In the genomic region with DNA sequence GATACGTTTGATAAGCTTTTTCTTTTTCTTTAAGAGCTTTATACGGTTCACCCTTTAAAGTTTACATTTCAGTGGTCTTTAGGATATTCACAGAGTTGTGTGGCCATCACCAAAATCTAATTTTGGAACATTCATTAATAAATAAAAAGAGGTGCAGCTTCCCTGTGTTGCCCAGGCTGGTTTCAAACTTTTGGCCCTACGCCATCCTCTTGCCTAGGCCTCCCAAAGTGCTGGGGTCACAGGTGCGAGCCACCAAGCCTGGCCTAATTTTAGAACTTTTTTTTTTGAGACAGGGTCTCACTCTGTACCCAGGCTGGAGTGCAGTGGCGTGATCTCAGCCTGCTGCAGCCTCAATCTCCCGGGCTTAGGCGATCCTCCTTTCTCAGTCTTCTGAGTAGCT, we compare ENCODE assay signal across 24 cellular contexts.
"Had no signal": no experiment of that assay in that cellular context is flagged by ENCODE, and none has a peak within 500 bp of the region (broad histone marks: within the 10 kb centered on the region; RNA-seq: fewer than 3 reads in every experiment).

No MANE protein-coding gene starts in this region.

- H3K9me3 Mint-ChIP-seq: activated CD4-positive, alpha-beta T cell treated with anti-CD3 and anti-CD28 coated beads, Interleukin-2, amount 10 ng/mL, durations not matched to agents 7 days and 5 days; activated naive CD4-positive, alpha-beta T cell treated with anti-CD3 and anti-CD28 coated beads for 36 hours; activated naive CD8-positive, alpha-beta T cell treated with anti-CD3 and anti-CD28 coated beads for 36 hours; effector memory CD8-positive, alpha-beta T cell; WTC11 had no signal

- ATAC-seq: activated CD8-positive, alpha-beta memory T cell treated with anti-CD3 and anti-CD28 coated beads, Interleukin-2, amount 10 ng/mL, durations not matched to agents 7 days and 5 days; activated CD8-positive, alpha-beta T cell treated with anti-CD3 and anti-CD28 coated beads, Interleukin-2, amount 10 ng/mL, durations not matched to agents 7 days and 5 days; body of pancreas; effector memory CD8-positive, alpha-beta T cell; gastrocnemius medialis; left ventricle myocardium superior; stimulated activated naive CD8-positive, alpha-beta T cell treated with anti-CD3 and anti-CD28 coated beads, Interleukin-15, Interleukin-2, amounts not matched to agents 100 U/mL and 50 U/mL, for 24 hours; WTC11 had no signal

- H3K4me3 ChIP-seq: adrenal gland, body of pancreas, gastrocnemius medialis, testis, transverse colon had no signal

- H3K4me3 Mint-ChIP-seq: activated CD4-positive, alpha-beta T cell treated with anti-CD3 and anti-CD28 coated beads, Interleukin-2, amount 10 ng/mL, durations not matched to agents 7 days and 5 days; activated CD8-positive, alpha-beta memory T cell treated with anti-CD3 and anti-CD28 coated beads, Interleukin-2, amount 10 ng/mL, durations not matched to agents 7 days and 5 days; activated CD8-positive, alpha-beta T cell treated with anti-CD3 and anti-CD28 coated beads, Interleukin-2, amount 10 ng/mL, durations not matched to agents 7 days and 5 days; activated naive CD4-positive, alpha-beta T cell treated with anti-CD3 and anti-CD28 coated beads for 36 hours; activated naive CD8-positive, alpha-beta T cell treated with anti-CD3 and anti-CD28 coated beads for 36 hours; effector memory CD8-positive, alpha-beta T cell; nephron; WTC11 had no signal

- H3K27me3 Mint-ChIP-seq: activated CD4-positive, alpha-beta T cell treated with anti-CD3 and anti-CD28 coated beads, Interleukin-2, amount 10 ng/mL, durations not matched to agents 7 days and 5 days; activated CD8-positive, alpha-beta memory T cell treated with anti-CD3 and anti-CD28 coated beads, Interleukin-2, amount 10 ng/mL, durations not matched to agents 7 days and 5 days; activated naive CD8-positive, alpha-beta T cell treated with anti-CD3 and anti-CD28 coated beads for 36 hours; effector memory CD8-positive, alpha-beta T cell had no signal

- H3K27ac ChIP-seq: body of pancreas, testis, transverse colon had no signal

- H3K4me1 ChIP-seq: body of pancreas had no signal

- H3K9me3 ChIP-seq: adrenal gland, body of pancreas, gastrocnemius medialis, testis, transverse colon had no signal

- H3K27me3 ChIP-seq: adrenal gland, body of pancreas, gastrocnemius medialis, testis, transverse colon had no signal

- H3K27ac Mint-ChIP-seq: activated CD8-positive, alpha-beta memory T cell treated with anti-CD3 and anti-CD28 coated beads, Interleukin-2, amount 10 ng/mL, durations not matched to agents 7 days and 5 days; activated CD8-positive, alpha-beta T cell treated with anti-CD3 and anti-CD28 coated beads, Interleukin-2, amount 10 ng/mL, durations not matched to agents 7 days and 5 days; activated naive CD4-positive, alpha-beta T cell treated with anti-CD3 and anti-CD28 coated beads for 36 hours; activated naive CD8-positive, alpha-beta T cell treated with anti-CD3 and anti-CD28 coated beads for 36 hours; effector memory CD8-positive, alpha-beta T cell; WTC11 had no signal

- DNase-seq: activated CD4-positive, alpha-beta T cell treated with anti-CD3 and anti-CD28 coated beads for 1 hour; activated CD4-positive, alpha-beta T cell treated with anti-CD3 and anti-CD28 coated beads, Interleukin-2, amount 10 ng/mL, durations not matched to agents 7 days and 5 days; activated CD8-positive, alpha-beta memory T cell treated with anti-CD3 and anti-CD28 coated beads, Interleukin-2, amount 10 ng/mL, durations not matched to agents 7 days and 5 days; activated CD8-positive, alpha-beta T cell treated with anti-CD3 and anti-CD28 coated beads, Interleukin-2, amount 10 ng/mL, durations not matched to agents 7 days and 5 days; activated effector memory CD4-positive, alpha-beta T cell treated with anti-CD3 and anti-CD28 coated beads, Interleukin-2, amount 50 U/mL, for 16 hours; activated naive CD4-positive, alpha-beta T cell treated with anti-CD3 and anti-CD28 coated beads for 36 hours; activated naive CD8-positive, alpha-beta T cell treated with anti-CD3 and anti-CD28 coated beads for 36 hours; adrenal gland; body of pancreas; cortex of kidney; effector memory CD8-positive, alpha-beta T cell; erythroblast; gastrocnemius medialis; glutamatergic neuron; left ventricle myocardium superior; midbrain; right cardiac atrium; stimulated activated CD4-positive, alpha-beta T cell treated with anti-CD3 and anti-CD28 coated beads, Interleukin-2, amount 100 ng/mL, for 48 hours; stimulated activated naive CD8-positive, alpha-beta T cell treated with anti-CD3 and anti-CD28 coated beads, Interleukin-15, Interleukin-2, amounts not matched to agents 100 U/mL and 50 U/mL, for 24 hours; T-helper 2 cell; testis; transverse colon had no signal
